ENCODE assay signal across 21 cellular contexts in the genomic region with DNA sequence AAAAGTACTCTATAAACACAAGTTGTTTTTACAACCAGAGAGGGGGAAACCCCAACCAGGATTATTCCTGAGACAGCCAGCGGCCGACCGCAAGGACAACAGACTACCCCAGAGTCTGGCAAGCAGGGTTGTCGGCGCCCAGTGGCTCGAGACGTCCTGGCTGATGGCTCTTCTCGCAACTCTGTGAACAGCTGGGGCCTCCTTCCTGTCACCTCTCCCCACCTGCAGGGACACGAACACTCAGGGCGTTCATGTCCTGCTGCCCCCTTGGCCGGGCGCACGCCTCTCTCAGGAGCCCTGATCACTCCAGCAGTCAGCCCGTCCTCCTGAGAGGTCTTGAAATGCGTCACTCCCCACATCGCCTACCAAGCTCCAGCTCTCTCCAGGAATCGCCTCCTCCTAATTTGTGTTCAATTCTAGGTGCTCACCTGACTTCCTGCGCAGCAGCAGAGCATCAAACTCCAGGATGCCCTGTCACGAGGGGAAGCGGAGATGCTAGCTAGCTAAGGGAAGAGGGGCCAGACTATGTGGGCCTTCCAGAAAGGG. TPM values are rescaled to one million over a fixed set of nuclear protein-coding genes. Genes with fewer than 3 reads are reported as not detected.
DNase-seq lines count a peak whose midpoint lies in the region; ATAC-seq and TF ChIP-seq lines count a peak whose summit lies in the region.
"Had no signal": no experiment of that assay in that cellular context is flagged by ENCODE, and none has a peak within 500 bp of the region (broad histone marks: within the 10 kb centered on the region; RNA-seq: fewer than 3 reads in every experiment).

No MANE protein-coding gene starts in this region.

- H3K4me1 Mint-ChIP-seq in HFFc6 (ENCODE audit: low read depth), result peaks cover 13% of the 10 kb centered on the region

- H4K20me1 ChIP-seq in osteoblast (ENCODE audit: insufficient read depth, low read length), result peaks cover 18% of the 10 kb centered on the region

- H3K4me1 ChIP-seq in HEK293 (ENCODE audit: control insufficient read depth, insufficient read depth, low read length) (no peaks in the 10 kb centered on the region), osteoblast (ENCODE audit: insufficient read depth, low read length) (peaks cover 7% of the 10 kb centered on the region)

- H3K9me3 Mint-ChIP-seq in HFFc6, result no peaks in the 10 kb centered on the region
- H3K9me3 Mint-ChIP-seq: IgD-negative memory B cell had no signal

- H3K36me3 Mint-ChIP-seq in HFFc6 (ENCODE audit: low read depth), result no peaks in the 10 kb centered on the region

- peaks cover 2% of the 10 kb centered on the region for H3K27me3 Mint-ChIP-seq in HFFc6 (ENCODE audit: insufficient read depth)
- H3K27me3 Mint-ChIP-seq: IgD-negative memory B cell had no signal

- TF ChIP-seq CTCF in HEK293 (tag by site-specific recombination; IDR thresholded peaks at IDR 0.05) (no peak), osteoblast (IDR thresholded peaks at IDR 0.05; ENCODE audit: extremely low read depth, low read depth, low read length) (no peak), HFFc6 (IDR thresholded peaks at IDR 0.05) (no peak)

- DNase-seq in astrocyte of the hippocampus (ENCODE audit: low read depth, low spot score) (peak; percentile 81), head of caudate nucleus (peak in 31 of 42 donors; percentile 29 to 78 (median 66)), osteoblast (ENCODE audit: insufficient read length, low spot score, missing footprints) (peak; percentile 72), medulla oblongata (ENCODE audit: extremely low spot score) (no peak), HFFc6 (no peak)
- DNase-seq: DMS153, Kasumi-1, MM.1S, NCI-H1105, NCI-H1930, NCI-H2171, NCI-H446, NCI-H69, OCI-M1, SIG-M5 had no signal

- peaks cover 12% of the 10 kb centered on the region for H3K79me2 ChIP-seq in osteoblast (ENCODE audit: insufficient read depth, low read length)

- H3K27ac ChIP-seq in HEK293 (ENCODE audit: extremely low read depth, low read depth, low read length) (no peak overlapping the region), osteoblast (ENCODE audit: low read depth, low read length) (no peak overlapping the region)
- H3K27ac ChIP-seq: A549; BLaER1 treated with 17β-estradiol and CSF1 and Interleukin-3, amounts not matched to agents 10 nM and 100 nM had no signal

- no peak overlapping the region for H3K4me2 ChIP-seq in osteoblast (ENCODE audit: insufficient read depth, low read length)
- H3K4me2 ChIP-seq: A549; BLaER1 treated with 17β-estradiol and CSF1 and Interleukin-3, amounts not matched to agents 10 nM and 100 nM had no signal

- no peaks in the 10 kb centered on the region for H3K27me3 ChIP-seq in osteoblast (ENCODE audit: insufficient read depth, low read length)
- H3K27me3 ChIP-seq: BLaER1 treated with 17β-estradiol and CSF1 and Interleukin-3, amounts not matched to agents 10 nM and 100 nM had no signal

- peaks cover 0 to 16% of the 10 kb centered on the region in 2 experiments; a peak in 2 of 3 replicates for H3K36me3 ChIP-seq in HEK293 (ENCODE audit: control insufficient read depth in 2 of 2, insufficient read depth in 1 of 2, low read length in 2 of 2)
- peaks cover 8% of the 10 kb centered on the region for H3K36me3 ChIP-seq in osteoblast (ENCODE audit: insufficient read depth, low read length)

- no peak overlapping the region for H2AFZ ChIP-seq in osteoblast (ENCODE audit: low read length)

- no peak overlapping the region for H3K4me3 ChIP-seq in HEK293 (ENCODE audit: low read depth, low read length)
- H3K4me3 ChIP-seq in osteoblast (ENCODE audit: insufficient read depth, low read length), result no peak overlapping the region
- H3K4me3 ChIP-seq: A549; BLaER1 treated with 17β-estradiol and CSF1 and Interleukin-3, amounts not matched to agents 10 nM and 100 nM had no signal

- POLR2A ChIA-PET in HEK293 (lab: Yijun Ruan, JAX), result no interaction called here

- H3K9me3 ChIP-seq in HEK293 (ENCODE audit: control insufficient read depth, insufficient read depth, low read depth, low read length), result no peaks in the 10 kb centered on the region
- H3K9me3 ChIP-seq in osteoblast (ENCODE audit: low read depth, low read length), result no peaks in the 10 kb centered on the region
- H3K9me3 ChIP-seq: A549; BLaER1 treated with 17β-estradiol and CSF1 and Interleukin-3, amounts not matched to agents 10 nM and 100 nM had no signal

- H3K4me3 Mint-ChIP-seq in HFFc6, result no peak overlapping the region

- intact Hi-C loops in head of caudate nucleus (cut with DNase I), result loop anchor here (5.0 kb wide), 1 partner anchor 187 kb away; no protein-coding TSS in a partner anchor

- H3K27ac Mint-ChIP-seq in HFFc6, result no peak overlapping the region
- H3K27ac Mint-ChIP-seq: IgD-negative memory B cell had no signal

- CTCF ChIA-PET in HEK293 (lab: Yijun Ruan, JAX), result interaction anchor here (0.7 to 1.6 kb wide), 3 partner anchors 23 to 214 kb away, joined by 4 to 11 read pairs (median 6); no protein-coding TSS in a partner anchor

- ATAC-seq in GM18511 (IDR thresholded peaks at IDR 0.05; ENCODE audit: unreplicated experiment), result no peak
- ATAC-seq in GM18517 (IDR thresholded peaks at IDR 0.05; ENCODE audit: unreplicated experiment), result no peak
- ATAC-seq: A549 had no signal

TF ChIP-seq in HEK293, 187 proteins besides CTCF, POLR2A, EP300 and RAD21:
- TF ChIP-seq ZNF341 (tag by site-specific recombination; IDR thresholded peaks at IDR 0.05; ENCODE audit: low read depth) (peak; percentile 53; the same call in 1 of the 2 replicates), ZNF549 (tag by site-specific recombination; IDR thresholded peaks at IDR 0.05) (no peak)
TF ChIP-seq in HEK293: peak in this region for 1.

RNA-seq across cellular contexts. Expression of gene FBXL18, which starts 23.5 kb away (rescaled TPM):
- 8.8 and 9.4 TPM in 2 replicates for total RNA-seq in osteoblast
- 10 to 100 TPM; 17.9 to 24.4 (median 20.0) TPM for total RNA-seq in HFFc6 (2021; fragmentation: NEBNext Ultra II Directional; extraction: Animal tissue kit (Norgen Biotek cat#: 25700))

RNA-seq across cellular contexts. Expression of gene ACTB, which starts 40.3 kb away (rescaled TPM):
- total RNA-seq in osteoblast, result 3,672 and 4,357 TPM in 2 replicates
- over 10,000 TPM in 5 of 6 experiments, 1,000 to 10,000 TPM in 1; 9,852 to 14,845 (median 13,380) TPM for total RNA-seq in HFFc6 (2021; fragmentation: NEBNext Ultra II Directional; extraction: Animal tissue kit (Norgen Biotek cat#: 25700))

Comparison
In these comparisons a context has a peak if more than half of its experiments do, and no peak if none do; other contexts are left out.
1. DNase-seq: peak in astrocyte of the hippocampus (single experiment), head of caudate nucleus (31 of 42) and osteoblast (single experiment); none in medulla oblongata (single experiment) and HFFc6 (single experiment).